27 cellular contexts compared by ENCODE assay signal in the genomic region with DNA sequence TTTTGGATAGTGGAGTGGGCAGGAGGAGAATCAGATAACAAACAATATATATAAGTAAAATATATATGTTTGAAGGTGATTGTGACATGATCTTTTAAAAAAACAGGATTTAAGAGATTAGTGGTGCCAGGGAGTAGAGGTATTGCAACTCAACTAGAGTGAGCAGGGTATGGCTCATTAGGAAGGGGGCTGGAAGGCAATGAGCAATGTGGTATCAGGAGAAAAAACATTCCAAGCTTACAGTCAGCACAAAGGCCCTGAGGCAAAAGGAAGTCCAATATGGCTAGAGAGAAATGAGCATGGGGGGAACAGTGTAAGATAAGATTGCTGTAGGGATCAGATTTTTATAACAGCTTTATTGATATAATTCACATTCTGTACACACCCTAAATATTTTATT. TPM values are rescaled to one million over a fixed set of nuclear protein-coding genes. Genes with fewer than 3 reads are reported as not detected.
A peak's percentile ranks its signal among the peaks of the same experiment; 100 is the strongest.
DNase-seq lines count a peak whose midpoint lies in the region; ATAC-seq, FAIRE-seq and TF ChIP-seq lines count a peak whose summit lies in the region.
"Had no signal": no experiment of that assay in that cellular context is flagged by ENCODE, and none has a peak within 500 bp of the region (broad histone marks: within the 10 kb centered on the region; RNA-seq: fewer than 3 reads in every experiment).

No MANE protein-coding gene starts in this region.

- H4K20me1 ChIP-seq in GM23248 (ENCODE audit: insufficient read depth) (no peaks in the 10 kb centered on the region), astrocyte (ENCODE audit: insufficient read depth, low read length) (no peaks in the 10 kb centered on the region)

- H3K4me2 ChIP-seq in GM23248 (ENCODE audit: unreplicated experiment), result no peak overlapping the region
- H3K4me2 ChIP-seq in astrocyte (ENCODE audit: low read length), result no peak overlapping the region
- H3K4me2 ChIP-seq: hepatocyte, neural progenitor cell had no signal

- H3K4me1 Mint-ChIP-seq in astrocyte (ENCODE audit: low read depth, unreplicated experiment), result peaks cover 29% of the 10 kb centered on the region

- H3K27me3 Mint-ChIP-seq in astrocyte (ENCODE audit: low read depth, unreplicated experiment), result no peaks in the 10 kb centered on the region
- H3K27me3 Mint-ChIP-seq: stimulated activated naive B cell treated with anti-CD40 and anti-IgM and Interleukin-4, amounts not matched to agents 10 μg/mL and 1 μg/mL and 100 μg/mL, for 72 hours had no signal

- H2AFZ ChIP-seq in GM23248 (no peak overlapping the region), astrocyte (ENCODE audit: low read depth, low read length) (no peak overlapping the region)
- H2AFZ ChIP-seq: hepatocyte, neural progenitor cell had no signal

- peaks cover 22% of the 10 kb centered on the region for H3F3A ChIP-seq in GM23248 (ENCODE audit: insufficient read depth)

- FAIRE-seq in astrocyte (lab: Jason Lieb, UNC), result no peak

- H3K4me3 ChIP-seq in GM23248 (no peak overlapping the region), astrocyte (ENCODE audit: insufficient read depth, low read depth, low read length) (no peak overlapping the region), HAP-1 (no peak overlapping the region)
- H3K4me3 ChIP-seq: hepatocyte, neural progenitor cell, skin epidermis, testis had no signal

- H3K9ac ChIP-seq in GM23248 (no peak overlapping the region), astrocyte (ENCODE audit: low read length) (no peak overlapping the region)
- H3K9ac ChIP-seq: neural progenitor cell had no signal

- DNase-seq in GM23248, result peak; percentile 81
- DNase-seq in NCI-H69 (lab: John Stamatoyannopoulos, UW), result peak; percentile 69
- peak; percentile 45 for DNase-seq in astrocyte (ENCODE audit: low read depth)
- DNase-seq in kidney tubule cell (ENCODE audit: low spot score), result peak; percentile 70
- DNase-seq in HAP-1 (ENCODE audit: low spot score in 2 of 2), result no peak
- DNase-seq in GM20000 (ENCODE audit: low spot score), result no peak
- DNase-seq: activated CD8-positive, alpha-beta T cell treated with anti-CD3 and anti-CD28 coated beads, Interleukin-2, amount 10 ng/mL, durations not matched to agents 7 days and 5 days; activated T-cell treated with anti-CD3 and anti-CD28 coated beads, Interleukin-2, amount 50 U/mL, for 1 hour; amygdala; caudate nucleus; dermis blood vessel endothelial cell; GF-D8; immature natural killer cell; NCI-H1105; NCI-H2029 treated with DMSO at 0.1 percent for 48 hours; NCI-H446; NK-92 treated with Interleukin-12 subunit alpha and Interleukin-12 subunit beta, amount 100 ng/mL, for 24 hours; Right ventricle myocardium superior; stimulated activated CD4-positive, alpha-beta T cell treated with anti-CD3 and anti-CD28 coated beads, Interleukin-2, amount 100 ng/mL, for 24 hours; stimulated activated naive B cell treated with anti-CD40 and anti-IgM and Interleukin-4, amounts not matched to agents 10 μg/mL and 1 μg/mL and 100 μg/mL, for 72 hours; testis had no signal

- in situ Hi-C loops in GM23248 (cut with MboI) (loop anchor here (10.0 kb wide), 2 partner anchors 75 to 115 kb away; no protein-coding TSS in a partner anchor), HAP-1 (cut with MboI; ENCODE audit: low sequenced_read_pairs) (no loop called here)

- H3K27me3 ChIP-seq in GM23248 (replicated peaks; ENCODE audit: insufficient read depth) (no peaks in the 10 kb centered on the region), astrocyte (ENCODE audit: insufficient read depth, low read length) (no peaks in the 10 kb centered on the region), HAP-1 (ENCODE audit: low read depth) (peaks cover 3% of the 10 kb centered on the region)
- H3K27me3 ChIP-seq: hepatocyte, neural progenitor cell, testis had no signal

- H3K9me3 ChIP-seq in GM23248 (ENCODE audit: low read depth) (no peaks in the 10 kb centered on the region), astrocyte (ENCODE audit: insufficient read depth, low read depth, low read length) (no peaks in the 10 kb centered on the region), HAP-1 (no peaks in the 10 kb centered on the region)
- H3K9me3 ChIP-seq: testis had no signal

- H3K4me3 Mint-ChIP-seq in astrocyte (ENCODE audit: unreplicated experiment), result no peak overlapping the region
- H3K4me3 Mint-ChIP-seq: activated CD8-positive, alpha-beta T cell treated with anti-CD3 and anti-CD28 coated beads, Interleukin-2, amount 10 ng/mL, durations not matched to agents 7 days and 5 days; immature natural killer cell; neural progenitor cell; stimulated activated naive B cell treated with anti-CD40 and anti-IgM and Interleukin-4, amounts not matched to agents 10 μg/mL and 1 μg/mL and 100 μg/mL, for 72 hours had no signal

- TF ChIP-seq CTCF in astrocyte (IDR thresholded peaks at IDR 0.05; ENCODE audit: insufficient read depth, low read depth, low read length) (no peak), GM20000 (IDR thresholded peaks at IDR 0.05; ENCODE audit: extremely low read depth, missing control alignments) (no peak)

- H3K36me3 ChIP-seq in GM23248 (ENCODE audit: low read depth), result no peaks in the 10 kb centered on the region
- H3K36me3 ChIP-seq in astrocyte (ENCODE audit: insufficient read depth, low read length), result no peaks in the 10 kb centered on the region
- H3K36me3 ChIP-seq in HAP-1 (replicated peaks), result no peaks in the 10 kb centered on the region
- H3K36me3 ChIP-seq: neural progenitor cell had no signal

- H3K27ac Mint-ChIP-seq in astrocyte (ENCODE audit: unreplicated experiment), result no peak overlapping the region
- H3K27ac Mint-ChIP-seq: activated CD8-positive, alpha-beta T cell treated with anti-CD3 and anti-CD28 coated beads, Interleukin-2, amount 10 ng/mL, durations not matched to agents 7 days and 5 days; immature natural killer cell; neural progenitor cell; stimulated activated naive B cell treated with anti-CD40 and anti-IgM and Interleukin-4, amounts not matched to agents 10 μg/mL and 1 μg/mL and 100 μg/mL, for 72 hours had no signal

- H3K9me2 ChIP-seq in GM23248 (ENCODE audit: insufficient read depth), result no peaks in the 10 kb centered on the region

- ATAC-seq in GM21423 (IDR thresholded peaks at IDR 0.05; ENCODE audit: unreplicated experiment), result no peak
- no peak for ATAC-seq in GM21390 (IDR thresholded peaks at IDR 0.05; ENCODE audit: unreplicated experiment)
- ATAC-seq: activated CD4-positive, CD25-positive, alpha-beta regulatory T cell treated with anti-CD3 and anti-CD28 coated beads, Interleukin-2, amount 50 U/mL, for 24 hours; activated CD8-positive, alpha-beta T cell treated with anti-CD3 and anti-CD28 coated beads, Interleukin-2, amount 10 ng/mL, durations not matched to agents 7 days and 5 days; stimulated activated naive B cell treated with anti-CD40 and anti-IgM and Interleukin-4, amounts not matched to agents 10 μg/mL and 1 μg/mL and 100 μg/mL, for 72 hours had no signal

- H3K4me1 ChIP-seq in GM23248 (ENCODE audit: insufficient read depth), result peaks cover 35% of the 10 kb centered on the region
- peaks cover 21% of the 10 kb centered on the region for H3K4me1 ChIP-seq in astrocyte (ENCODE audit: insufficient read depth, low read length)
- peaks cover 5% of the 10 kb centered on the region for H3K4me1 ChIP-seq in HAP-1
- H3K4me1 ChIP-seq: testis had no signal

- no peaks in the 10 kb centered on the region for H3K36me3 Mint-ChIP-seq in astrocyte (ENCODE audit: low read depth, unreplicated experiment)
- H3K36me3 Mint-ChIP-seq: immature natural killer cell; neural progenitor cell; stimulated activated naive B cell treated with anti-CD40 and anti-IgM and Interleukin-4, amounts not matched to agents 10 μg/mL and 1 μg/mL and 100 μg/mL, for 72 hours had no signal

- H3K79me2 ChIP-seq in GM23248 (ENCODE audit: insufficient read depth) (no peaks in the 10 kb centered on the region), astrocyte (ENCODE audit: insufficient read depth, low read length) (no peaks in the 10 kb centered on the region)
- H3K79me2 ChIP-seq: hepatocyte had no signal

- H3K27ac ChIP-seq in GM23248, result no peak overlapping the region
- no peak overlapping the region for H3K27ac ChIP-seq in astrocyte (ENCODE audit: low read depth, low read length)
- H3K27ac ChIP-seq: hepatocyte, neural progenitor cell, skin epidermis, testis had no signal

- H3K9me3 Mint-ChIP-seq in astrocyte (ENCODE audit: unreplicated experiment), result no peaks in the 10 kb centered on the region
- H3K9me3 Mint-ChIP-seq: immature natural killer cell; neural progenitor cell; stimulated activated naive B cell treated with anti-CD40 and anti-IgM and Interleukin-4, amounts not matched to agents 10 μg/mL and 1 μg/mL and 100 μg/mL, for 72 hours had no signal

RNA-seq across cellular contexts. Expression of a gene that starts 5.3 kb away (rescaled TPM):
- 59.4 and 72.8 TPM in 2 replicates for total RNA-seq in GM23248 (2014; rRNA removed; shearing (Covaris generic))
- 111 and 115 TPM in 2 replicates for polyA plus RNA-seq in GM23248 (2016; fragmentation: Nextera tagmentation; extraction: Ambion mirVana)
- total RNA-seq in astrocyte, result 127 and 162 TPM in 2 replicates

Comparison
In these comparisons a context has a peak if more than half of its experiments do, and no peak if none do; other contexts are left out.
1. DNase-seq: peak in GM23248 (single experiment), NCI-H69 (single experiment), astrocyte (single experiment) and kidney tubule cell (single experiment); none in HAP-1 (0 of 2) and GM20000 (single experiment).